Comparison of ENCODE assay signal across 25 cellular contexts in genomic region chr6:167730441-167730840, GRCh38.
"Had no signal": no experiment of that assay in that cellular context is flagged by ENCODE, and none has a peak within 500 bp of the region (broad histone marks: within the 10 kb centered on the region; RNA-seq: fewer than 3 reads in every experiment).

No MANE protein-coding gene starts in this region.

- H3K4me3 ChIP-seq: coronary artery, esophagus squamous epithelium, lower lobe of right lung, mucosa of descending colon, prostate gland, right atrium auricular region, skin epidermis, suprapubic skin, thyroid gland had no signal

- H3K4me3 Mint-ChIP-seq: immature natural killer cell; mesothelial cell of epicardium; naive B cell; natural killer cell treated with Interleukin-12 subunit alpha and Interleukin-12 subunit beta and Interleukin-15 and Interleukin-18, amount 100 ng/mL, for 72 hours; neural crest cell; stimulated activated naive B cell treated with anti-CD40 and anti-IgM and Interleukin-4, amounts not matched to agents 10 μg/mL and 1 μg/mL and 100 μg/mL, for 72 hours; stimulated activated naive CD8-positive, alpha-beta T cell treated with anti-CD3 and anti-CD28 coated beads, Interleukin-15, Interleukin-2, amounts not matched to agents 100 ng/mL and 50 ng/mL, for 24 hours had no signal

- H3K27ac ChIP-seq: coronary artery, esophagus squamous epithelium, lower lobe of right lung, prostate gland, right atrium auricular region, skin epidermis, suprapubic skin, thyroid gland had no signal

- DNase-seq: dermis blood vessel endothelial cell; effector memory CD4-positive, alpha-beta T cell; erythroblast; esophagus squamous epithelium; foreskin melanocyte; hypothalamus; immature natural killer cell; left ventricle myocardium superior; lower lobe of right lung; mucosa of descending colon; naive B cell; stimulated activated CD4-positive, alpha-beta T cell treated with anti-CD3 and anti-CD28 coated beads, Interleukin-15, amount 100 ng/mL, for 24 hours; stimulated activated CD4-positive, alpha-beta T cell treated with anti-CD3 and anti-CD28 coated beads, Interleukin-2, amount 100 ng/mL, for 48 hours; stimulated activated naive B cell treated with anti-CD40 and anti-IgM and Interleukin-4, amounts not matched to agents 10 μg/mL and 1 μg/mL and 100 μg/mL, for 72 hours; thyroid gland; trophoblast cell had no signal

- H3K9me3 ChIP-seq: esophagus squamous epithelium, lower lobe of right lung, mucosa of descending colon, prostate gland, right atrium auricular region, suprapubic skin, thyroid gland had no signal

- H3K27ac Mint-ChIP-seq: immature natural killer cell; mesothelial cell of epicardium; natural killer cell treated with Interleukin-12 subunit alpha and Interleukin-12 subunit beta and Interleukin-15 and Interleukin-18, amount 100 ng/mL, for 72 hours; stimulated activated naive B cell treated with anti-CD40 and anti-IgM and Interleukin-4, amounts not matched to agents 10 μg/mL and 1 μg/mL and 100 μg/mL, for 72 hours; stimulated activated naive CD8-positive, alpha-beta T cell treated with anti-CD3 and anti-CD28 coated beads, Interleukin-15, Interleukin-2, amounts not matched to agents 100 ng/mL and 50 ng/mL, for 24 hours had no signal

- H3K27me3 ChIP-seq: right atrium auricular region, thyroid gland had no signal

- H3K36me3 Mint-ChIP-seq: immature natural killer cell; mesothelial cell of epicardium; natural killer cell treated with Interleukin-12 subunit alpha and Interleukin-12 subunit beta and Interleukin-15 and Interleukin-18, amount 100 ng/mL, for 72 hours; stimulated activated naive B cell treated with anti-CD40 and anti-IgM and Interleukin-4, amounts not matched to agents 10 μg/mL and 1 μg/mL and 100 μg/mL, for 72 hours had no signal

- H3K4me1 Mint-ChIP-seq: immature natural killer cell, mesothelial cell of epicardium had no signal

- H3K9me3 Mint-ChIP-seq: natural killer cell treated with Interleukin-12 subunit alpha and Interleukin-12 subunit beta and Interleukin-15 and Interleukin-18, amount 100 ng/mL, for 72 hours; neural crest cell; stimulated activated naive CD8-positive, alpha-beta T cell treated with anti-CD3 and anti-CD28 coated beads, Interleukin-15, Interleukin-2, amounts not matched to agents 100 ng/mL and 50 ng/mL, for 24 hours had no signal

- H3K36me3 ChIP-seq: esophagus squamous epithelium, lower lobe of right lung, prostate gland, right atrium auricular region, suprapubic skin, thyroid gland had no signal
